Comparison of ENCODE assay signal across 11 cellular contexts in the genomic region with DNA sequence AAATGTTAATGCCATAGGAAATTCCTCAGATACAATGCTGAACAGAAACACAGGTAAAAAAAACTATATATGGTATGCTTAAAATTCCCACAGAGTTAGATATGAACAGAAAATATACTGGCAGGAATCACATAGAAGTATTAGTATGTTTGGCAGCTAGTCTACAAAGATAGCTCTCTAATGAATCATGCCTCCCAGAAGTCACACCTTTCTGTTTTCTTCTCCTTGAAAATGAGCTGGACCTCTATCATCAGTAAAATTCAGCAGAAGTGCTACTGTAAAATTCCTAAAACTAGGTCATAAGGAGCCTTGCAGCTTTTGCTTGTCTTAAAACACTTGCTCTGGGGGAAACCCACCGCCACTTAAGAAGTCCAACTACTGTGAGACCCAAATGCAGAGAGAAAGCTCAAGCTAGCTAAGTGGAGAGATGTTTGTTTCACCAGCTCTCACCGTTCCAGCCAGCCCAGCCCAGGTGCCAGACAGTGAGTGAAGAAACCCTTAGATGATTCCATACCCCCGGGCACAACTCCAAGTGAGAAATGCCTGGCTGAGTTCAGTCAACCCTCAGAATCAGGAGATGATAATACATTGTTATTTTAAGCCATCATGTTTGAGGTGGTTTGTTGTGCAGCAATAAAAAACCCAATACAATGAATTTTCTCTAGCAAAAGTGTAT. TPM values are rescaled to one million over a fixed set of nuclear protein-coding genes. Genes with fewer than 3 reads are reported as not detected.
A peak's percentile ranks its signal among the peaks of the same experiment; 100 is the strongest.
DNase-seq lines count a peak whose midpoint lies in the region; ATAC-seq, FAIRE-seq and TF ChIP-seq lines count a peak whose summit lies in the region.
"Had no signal": no experiment of that assay in that cellular context is flagged by ENCODE, and none has a peak within 500 bp of the region (broad histone marks: within the 10 kb centered on the region; RNA-seq: fewer than 3 reads in every experiment).

No MANE protein-coding gene starts in this region.

- ATAC-seq in left lobe of liver, result peak; percentile 91
- ATAC-seq in HG03571 (IDR thresholded peaks at IDR 0.05; ENCODE audit: unreplicated experiment), result no peak
- no peak for ATAC-seq in GM18873 (IDR thresholded peaks at IDR 0.05; ENCODE audit: low FRiP score, unreplicated experiment)
- ATAC-seq in GM21423 (IDR thresholded peaks at IDR 0.05; ENCODE audit: unreplicated experiment), result no peak
- ATAC-seq: body of pancreas had no signal

- in situ Hi-C loops in Caki2 (cut with HindIII; ENCODE audit: low pct_unique_long_range_greater_than_20kb, low sequenced_read_pairs), result no loop called here

- TF ChIP-seq CTCF in bronchial epithelial cell (IDR thresholded peaks at IDR 0.05; ENCODE audit: insufficient read depth, low read length, severe bottlenecking), result no peak

- FAIRE-seq in bronchial epithelial cell (lab: Jason Lieb, UNC), result peak; percentile 23

- H3K36me3 ChIP-seq in MG63 (no peaks in the 10 kb centered on the region), bronchial epithelial cell (ENCODE audit: control insufficient read depth, insufficient read depth, low read length) (no peaks in the 10 kb centered on the region)

- DNase-seq in Caki2 (ENCODE audit: low read depth) (peak; percentile 43), MG63 (peak; percentile 73), bronchial epithelial cell (ENCODE audit: low read depth) (peak; percentile 89), left lobe of liver (ENCODE audit: low spot score) (peak; percentile 76), NCI-H2081 treated with DMSO at 0.1 percent for 48 hours (lab: John Stamatoyannopoulos, UW) (no peak)
- DNase-seq: CD4-positive, CD25-positive, alpha-beta regulatory T cell; stimulated activated CD4-positive, alpha-beta T cell treated with anti-CD3 and anti-CD28 coated beads, Interleukin-2, amount 100 ng/mL, for 24 hours had no signal

- no peak overlapping the region for H3K4me3 ChIP-seq in MG63
- H3K4me3 ChIP-seq in bronchial epithelial cell (ENCODE audit: low read depth, low read length), result no peak overlapping the region
- H3K4me3 ChIP-seq: body of pancreas had no signal

- no peaks in the 10 kb centered on the region for H3K9me3 ChIP-seq in MG63
- H3K9me3 ChIP-seq: body of pancreas had no signal

- no peaks in the 10 kb centered on the region for H3K27me3 ChIP-seq in MG63
- no peaks in the 10 kb centered on the region for H3K27me3 ChIP-seq in bronchial epithelial cell (ENCODE audit: control insufficient read depth, insufficient read depth, low read length)
- H3K27me3 ChIP-seq: body of pancreas had no signal

RNA-seq across cellular contexts. Expression of gene TSPYL4, which starts 43.0 kb away (rescaled TPM):
- total RNA-seq in Caki2 (2014; rRNA removed; shearing (Covaris generic); ENCODE audit: low replicate concordance), result 1.4 and 3.4 TPM in 2 replicates
- 6.6 and 6.8 TPM in 2 replicates for total RNA-seq in MG63 (2014; rRNA removed; shearing (Covaris generic); ENCODE audit: low replicate concordance)
- total RNA-seq in bronchial epithelial cell (2.1 and 3.2 TPM in 2 replicates), left lobe of liver (5.2 TPM)
